Comparison of ENCODE assay signal across 9 cellular contexts in genomic region chrX:96770315-96770714, GRCh38.
DNase-seq lines count a peak whose midpoint lies in the region; ATAC-seq and TF ChIP-seq lines count a peak whose summit lies in the region.
"Had no signal": no experiment of that assay in that cellular context is flagged by ENCODE, and none has a peak within 500 bp of the region (broad histone marks: within the 10 kb centered on the region; RNA-seq: fewer than 3 reads in every experiment).

No MANE protein-coding gene starts in this region.

- H3K27me3 Mint-ChIP-seq in CD8-positive, alpha-beta T cell (ENCODE audit: low read depth), result no peaks in the 10 kb centered on the region
- H3K27me3 Mint-ChIP-seq in stimulated activated memory B cell treated with anti-CD40 and anti-IgM and Interleukin-4, amounts not matched to agents 10 μg/mL and 1 μg/mL and 100 μg/mL, for 72 hours, result no peaks in the 10 kb centered on the region

- no peak overlapping the region for H3K4me3 ChIP-seq in CD8-positive, alpha-beta T cell (ENCODE audit: low read depth, low read length)
- no peak overlapping the region for H3K4me3 ChIP-seq in astrocyte of the cerebellum (ENCODE audit: low read depth, low read length)

- no peaks in the 10 kb centered on the region for H3K36me3 ChIP-seq in CD8-positive, alpha-beta T cell (ENCODE audit: insufficient read depth, low read length)

- H3K9me3 Mint-ChIP-seq in CD8-positive, alpha-beta T cell, result no peaks in the 10 kb centered on the region
- H3K9me3 Mint-ChIP-seq in stimulated activated memory B cell treated with anti-CD40 and anti-IgM and Interleukin-4, amounts not matched to agents 10 μg/mL and 1 μg/mL and 100 μg/mL, for 72 hours, result no peaks in the 10 kb centered on the region

- TF ChIP-seq CTCF in CD8-positive, alpha-beta T cell (IDR thresholded peaks at IDR 0.05), result peak; percentile 40
- TF ChIP-seq CTCF in astrocyte of the cerebellum (IDR thresholded peaks at IDR 0.05; ENCODE audit: low read depth, low read length, missing control alignments), result peak; percentile 4

- H3K27ac Mint-ChIP-seq in CD8-positive, alpha-beta T cell, result no peak overlapping the region
- no peak overlapping the region for H3K27ac Mint-ChIP-seq in stimulated activated memory B cell treated with anti-CD40 and anti-IgM and Interleukin-4, amounts not matched to agents 10 μg/mL and 1 μg/mL and 100 μg/mL, for 72 hours

- no peak overlapping the region for H3K27ac ChIP-seq in CD8-positive, alpha-beta T cell (ENCODE audit: low read depth, low read length)

- no peaks in the 10 kb centered on the region for H3K36me3 Mint-ChIP-seq in CD8-positive, alpha-beta T cell
- no peaks in the 10 kb centered on the region for H3K36me3 Mint-ChIP-seq in stimulated activated memory B cell treated with anti-CD40 and anti-IgM and Interleukin-4, amounts not matched to agents 10 μg/mL and 1 μg/mL and 100 μg/mL, for 72 hours

- no peak for DNase-seq in CD8-positive, alpha-beta T cell
- peak; percentile 2 for DNase-seq in astrocyte of the cerebellum (ENCODE audit: low read depth)
- peak; percentile 29 to 50 for DNase-seq in lung microvascular endothelial cell (ENCODE audit: low read depth in 2 of 2)
- DNase-seq in stimulated activated CD4-positive, alpha-beta T cell treated with anti-CD3 and anti-CD28 coated beads, Interleukin-4, amount 100 ng/mL, for 4 hours, result no peak
- DNase-seq in NCI-H128 (lab: John Stamatoyannopoulos, UW; ENCODE audit: unreplicated experiment), result no peak
- no peak for DNase-seq in activated naive CD4-positive, alpha-beta T cell treated with anti-CD3 and anti-CD28 coated beads, Interleukin-2, amount 50 U/mL, for 16 hours
- DNase-seq: KG1 had no signal

- POLR2A ChIA-PET in CD8-positive, alpha-beta T cell (lab: Charles Lee), result interaction anchor here (0.6 kb wide), 1 partner anchor 13 kb away, joined by 3 read pairs; no protein-coding TSS in a partner anchor

- no peak overlapping the region for H3K4me3 Mint-ChIP-seq in CD8-positive, alpha-beta T cell
- no peak overlapping the region for H3K4me3 Mint-ChIP-seq in stimulated activated memory B cell treated with anti-CD40 and anti-IgM and Interleukin-4, amounts not matched to agents 10 μg/mL and 1 μg/mL and 100 μg/mL, for 72 hours

- H3K27me3 ChIP-seq in CD8-positive, alpha-beta T cell (ENCODE audit: insufficient read depth, low read length), result no peaks in the 10 kb centered on the region

- intact Hi-C loops in CD8-positive, alpha-beta T cell (cut with DNase I, micrococcal nuclease), result loop anchor here (5.0 to 10.0 kb wide), 2 partner anchors 914 to 917 kb away; no protein-coding TSS in a partner anchor

- H3K4me1 ChIP-seq in CD8-positive, alpha-beta T cell (ENCODE audit: insufficient read depth, low read length), result no peaks in the 10 kb centered on the region

- no peak for ATAC-seq in CD8-positive, alpha-beta T cell
- ATAC-seq in HG03354 (IDR thresholded peaks at IDR 0.05; ENCODE audit: poor library complexity, severe bottlenecking, unreplicated experiment), result peak; percentile 50
- ATAC-seq in stimulated activated memory B cell treated with anti-CD40 and anti-IgM and Interleukin-4, amounts not matched to agents 10 μg/mL and 1 μg/mL and 100 μg/mL, for 72 hours, result no peak

- in situ Hi-C loops in astrocyte of the cerebellum (cut with HindIII; ENCODE audit: low sequenced_read_pairs), result no loop called here

- no peaks in the 10 kb centered on the region for H3K4me1 Mint-ChIP-seq in CD8-positive, alpha-beta T cell (ENCODE audit: low read depth)
- H3K4me1 Mint-ChIP-seq in stimulated activated memory B cell treated with anti-CD40 and anti-IgM and Interleukin-4, amounts not matched to agents 10 μg/mL and 1 μg/mL and 100 μg/mL, for 72 hours, result no peaks in the 10 kb centered on the region

- no peaks in the 10 kb centered on the region for H3K9me3 ChIP-seq in CD8-positive, alpha-beta T cell (ENCODE audit: low read length)

- CTCF ChIA-PET in CD8-positive, alpha-beta T cell (lab: Charles Lee), result no interaction called here

Comparison
In these comparisons a context has a peak if more than half of its experiments do, and no peak if none do; other contexts are left out.
1. DNase-seq: peak in astrocyte of the cerebellum (single experiment) and lung microvascular endothelial cell (2 of 2); none in CD8-positive, alpha-beta T cell (0 of 7), stimulated activated CD4-positive, alpha-beta T cell treated with anti-CD3 and anti-CD28 coated beads, Interleukin-4, amount 100 ng/mL, for 4 hours (0 of 2), NCI-H128 (single experiment) and activated naive CD4-positive, alpha-beta T cell treated with anti-CD3 and anti-CD28 coated beads, Interleukin-2, amount 50 U/mL, for 16 hours (single experiment).